In genomic region chr1:227437495-227438008, GRCh38 we compare ENCODE assay signal across 8 cellular contexts.
DNase-seq lines count a peak whose midpoint lies in the region; ATAC-seq and TF ChIP-seq lines count a peak whose summit lies in the region.

No MANE protein-coding gene starts in this region.

- CTCF ChIA-PET in AG04449 (lab: Yijun Ruan, JAX), result interaction anchor here (1.0 to 4.9 kb wide), 9 partner anchors 10 to 890 kb away, joined by 3 to 28 read pairs (median 3); no protein-coding TSS in a partner anchor

- TF ChIP-seq CTCF in AG04449 (IDR thresholded peaks at IDR 0.05; ENCODE audit: insufficient read depth, low read length, missing control alignments) (peak; percentile 19), dorsolateral prefrontal cortex (IDR thresholded peaks at IDR 0.05 in 54 of 56, conservative IDR thresholded peaks at IDR 0.05 in 2 of 56; ENCODE audit: low read depth in 1 of 56, partially characterized antibody in 56 of 56) (peak; percentile 12 to 82 (median 66)), mucosa of descending colon (IDR thresholded peaks at IDR 0.05) (no peak)

- no peaks in the 10 kb centered on the region for H3K36me3 ChIP-seq in H7 (replicated peaks; ENCODE audit: control insufficient read depth, insufficient read depth, low read length)
- H3K36me3 ChIP-seq in mucosa of descending colon (ENCODE audit: low read depth), result no peaks in the 10 kb centered on the region

- ATAC-seq in mucosa of descending colon, result peak; percentile 66
- ATAC-seq in GM19455 (IDR thresholded peaks at IDR 0.05; ENCODE audit: unreplicated experiment), result no peak
- no peak for ATAC-seq in HG03565 (IDR thresholded peaks at IDR 0.05; ENCODE audit: unreplicated experiment)
- no peak for ATAC-seq in HG03039 (IDR thresholded peaks at IDR 0.05; ENCODE audit: unreplicated experiment)

- H3K27me3 ChIP-seq in H7 (ENCODE audit: control insufficient read depth, insufficient read depth, low read length) (no peaks in the 10 kb centered on the region), dorsolateral prefrontal cortex (no peaks in the 10 kb centered on the region)

- peak overlapping the region in 32 of 59 donors; percentile 4 to 82 (median 56) for H3K27ac ChIP-seq in dorsolateral prefrontal cortex

- DNase-seq in AG04449 (ENCODE audit: low read depth, low spot score), result no peak
- DNase-seq in H7, result peak; percentile 67
- DNase-seq in NCI-H82 (lab: John Stamatoyannopoulos, UW), result peak; percentile 80
- no peak for DNase-seq in dorsolateral prefrontal cortex
- no peak for DNase-seq in mucosa of descending colon

- POLR2A ChIA-PET in AG04449 (lab: Yijun Ruan, JAX), result no interaction called here

- intact Hi-C loops in dorsolateral prefrontal cortex (cut with DNase I), result loop anchor here (2.0 to 10.0 kb wide), 7 partner anchors 200 to 795 kb away; partner anchors contain the start of gene COQ8A (in 1 of the 2)
- intact Hi-C loops in mucosa of descending colon (cut with DNase I, micrococcal nuclease), result loop anchor here in 1 of 2 donors (5.0 kb wide), 1 partner anchor 520 kb away; no protein-coding TSS in a partner anchor

- H3K4me3 ChIP-seq in AG04449 (ENCODE audit: low read depth, low read length) (peak overlapping the region; percentile 50), H7 (ENCODE audit: insufficient read depth, low read depth, low read length) (no peak overlapping the region), dorsolateral prefrontal cortex (peak overlapping the region; percentile 18 to 70 (median 54)), mucosa of descending colon (no peak overlapping the region)

- H3K9me3 ChIP-seq in mucosa of descending colon, result no peaks in the 10 kb centered on the region

- no peaks in the 10 kb centered on the region for H3K4me1 ChIP-seq in mucosa of descending colon (ENCODE audit: low read depth)

Comparison
In these comparisons a context has a peak if more than half of its experiments do, and no peak if none do; other contexts are left out.
1. DNase-seq: peak in H7 (single experiment) and NCI-H82 (single experiment); none in AG04449 (single experiment), dorsolateral prefrontal cortex (0 of 10) and mucosa of descending colon (0 of 3).
2. H3K4me3 ChIP-seq: peak in AG04449 (single experiment) and dorsolateral prefrontal cortex (59 of 59); none in H7 (single experiment) and mucosa of descending colon (single experiment).